Comparison of ENCODE assay signal across 23 cellular contexts in genomic region chr3:49108346-49108745, GRCh38. TPM values are rescaled to one million over a fixed set of nuclear protein-coding genes. Genes with fewer than 3 reads are reported as not detected.
DNase-seq lines count a peak whose midpoint lies in the region; ATAC-seq, FAIRE-seq and TF ChIP-seq lines count a peak whose summit lies in the region.
"Had no signal": no experiment of that assay in that cellular context is flagged by ENCODE, and none has a peak within 500 bp of the region (broad histone marks: within the 10 kb centered on the region; RNA-seq: fewer than 3 reads in every experiment).

No MANE protein-coding gene starts in this region.

- H3K27me3 ChIP-seq in HepG2 (ENCODE audit: control insufficient read depth in 1 of 2, insufficient read depth in 2 of 2, low read length in 2 of 2) (no peaks in the 10 kb centered on the region), right lobe of liver (no peaks in the 10 kb centered on the region), mucosa of stomach (ENCODE audit: control insufficient read depth, insufficient read depth, low read length) (no peaks in the 10 kb centered on the region), Caco-2 (replicated peaks; ENCODE audit: control insufficient read depth, insufficient read depth, low read length) (no peaks in the 10 kb centered on the region)
- H3K27me3 ChIP-seq: BLaER1 had no signal

- intact Hi-C loops in HepG2 (cut with micrococcal nuclease; ENCODE audit: unreplicated experiment) (no loop called here), right lobe of liver (cut with DNase I) (no loop called here), Caco-2 (cut with micrococcal nuclease; ENCODE audit: unreplicated experiment) (no loop called here)

- H3K4me3 ChIP-seq in HepG2 (replicated peaks in 1 of 3; ENCODE audit: insufficient read depth in 1 of 3, low read depth in 2 of 3, low read length in 3 of 3) (no peak overlapping the region), right lobe of liver (no peak overlapping the region), mucosa of stomach (ENCODE audit: low read length) (no peak overlapping the region), Caco-2 (ENCODE audit: low read depth, low read length) (no peak overlapping the region)
- H3K4me3 ChIP-seq: BLaER1 had no signal

- FAIRE-seq in HepG2 (lab: Jason Lieb, UNC): no peak
- FAIRE-seq: A204.1, D721Med, GM12891, GM18507, H1 had no signal

- no peak for TF ChIP-seq RAD21 in HepG2 (CRISPR knock-in tag; IDR thresholded peaks at IDR 0.05)

- DNase-seq in HepG2 (ENCODE audit: low spot score) (no peak), right lobe of liver (no peak), Caco-2 (no peak), GOT3 (lab: John Stamatoyannopoulos, UW) (no peak)
- DNase-seq in stimulated activated naive B cell treated with anti-CD40 and anti-IgM and Interleukin-4, amounts not matched to agents 10 μg/mL and 1 μg/mL and 100 μg/mL, for 72 hours: no peak
- DNase-seq: CD4-positive, CD25-positive, alpha-beta regulatory T cell; CD8-positive, alpha-beta T cell; DMS 273 treated with DMSO at 0.1 percent for 48 hours; DMS79; EL; GDM1; H7; HCEC 1CT had no signal

- H3K9ac ChIP-seq in HepG2 (ENCODE audit: insufficient read depth, low read depth, low read length): no peak overlapping the region
- H3K9ac ChIP-seq in mucosa of stomach (ENCODE audit: low read length): peak overlapping the region; percentile 4
- H3K9ac ChIP-seq: BLaER1 had no signal

- no peak overlapping the region for H2AFZ ChIP-seq in HepG2 (ENCODE audit: low read length)

- POLR2A ChIA-PET in HepG2 (lab: Yijun Ruan, JAX) (interaction anchor here (5.7 to 10.0 kb wide), 2 partner anchors 12 to 14 kb away, joined by 32 to 91 read pairs; partner anchors contain the start of genes QRICH1 and USP19), Caco-2 (lab: Charles Lee) (interaction anchor here (0.6 kb wide), 1 partner anchor 36 kb away, joined by 4 read pairs; no protein-coding TSS in a partner anchor)

- no peak overlapping the region for H3K4me3 Mint-ChIP-seq in stimulated activated naive B cell treated with anti-CD40 and anti-IgM and Interleukin-4, amounts not matched to agents 10 μg/mL and 1 μg/mL and 100 μg/mL, for 72 hours
- H3K4me3 Mint-ChIP-seq in Caco-2 (ENCODE audit: unreplicated experiment): no peak overlapping the region
- H3K4me3 Mint-ChIP-seq: B cell; CD8-positive, alpha-beta T cell had no signal

- TF ChIP-seq EP300 in HepG2 (IDR thresholded peaks at IDR 0.05; ENCODE audit: low read depth in 2 of 2, low read length in 2 of 2) (no peak), HepG2 (CRISPR knock-in tag; IDR thresholded peaks at IDR 0.05; ENCODE audit: borderline replicate concordance) (no peak)

- H3K36me3 Mint-ChIP-seq in stimulated activated naive B cell treated with anti-CD40 and anti-IgM and Interleukin-4, amounts not matched to agents 10 μg/mL and 1 μg/mL and 100 μg/mL, for 72 hours: peaks cover 35 to 46% of the 10 kb centered on the region in 2 donors
- H3K36me3 Mint-ChIP-seq in Caco-2 (ENCODE audit: insufficient read depth, unreplicated experiment): peaks cover 41% of the 10 kb centered on the region

- H3K27ac ChIP-seq in HepG2 (ENCODE audit: extremely low read length, insufficient read depth, low read length) (no peak overlapping the region), right lobe of liver (no peak overlapping the region)
- H3K27ac ChIP-seq: 22Rv1, BLaER1, C4-2B had no signal

- H3K79me2 ChIP-seq in HepG2 (ENCODE audit: insufficient read depth, low read length): peaks cover 13% of the 10 kb centered on the region

- TF ChIP-seq POLR2A in HepG2 (IDR thresholded peaks at IDR 0.05; ENCODE audit: insufficient read depth in 1 of 2, low read depth in 2 of 2, low read length in 2 of 2): no peak
- TF ChIP-seq POLR2A in right lobe of liver (IDR thresholded peaks at IDR 0.05): no peak

- peaks cover 17% of the 10 kb centered on the region for H3K4me1 ChIP-seq in HepG2 (ENCODE audit: insufficient read depth, low read length)
- peaks cover 0 to 14% (median 0%) of the 10 kb centered on the region in 4 donors for H3K4me1 ChIP-seq in right lobe of liver
- peaks cover 12% of the 10 kb centered on the region for H3K4me1 ChIP-seq in mucosa of stomach (ENCODE audit: control insufficient read depth, insufficient read depth, low read length)
- no peaks in the 10 kb centered on the region; the same call in 1 of the 2 replicates for H3K4me1 ChIP-seq in Caco-2

- WGBS in HepG2 (ENCODE audit: low lambda C conversion rate): 89% methylated on average over 10 of the region's 14 CpGs
- WGBS in right lobe of liver (ENCODE audit: insufficient coverage, low coverage, low lambda C conversion rate, missing lambda C conversion rate): no CpG with 5 or more reads among the region's 14 CpGs

- ATAC-seq in HepG2 (no peak), right lobe of liver (no peak)
- ATAC-seq in stimulated activated naive B cell treated with anti-CD40 and anti-IgM and Interleukin-4, amounts not matched to agents 10 μg/mL and 1 μg/mL and 100 μg/mL, for 72 hours (replicated peaks): no peak
- ATAC-seq: CD8-positive, alpha-beta T cell had no signal

- TF ChIP-seq CTCF in HepG2 (CRISPR knock-in tag; IDR thresholded peaks at IDR 0.05): no peak
- TF ChIP-seq CTCF in right lobe of liver (IDR thresholded peaks at IDR 0.05): no peak
- no peak for TF ChIP-seq CTCF in Caco-2 (IDR thresholded peaks at IDR 0.05; ENCODE audit: insufficient read depth in 1 of 2, low read depth in 1 of 2, low read length in 1 of 2, severe bottlenecking in 1 of 2, unreplicated experiment in 1 of 2)

- H3K4me2 ChIP-seq in HepG2 (ENCODE audit: low read depth, low read length): no peak overlapping the region
- H3K4me2 ChIP-seq: BLaER1 had no signal

- in situ Hi-C loops in HepG2 (cut with HindIII; ENCODE audit: extremely low pct_ligation_motif_present, low pct_unique_long_range_greater_than_20kb): no loop called here

- H3K4me1 Mint-ChIP-seq in stimulated activated naive B cell treated with anti-CD40 and anti-IgM and Interleukin-4, amounts not matched to agents 10 μg/mL and 1 μg/mL and 100 μg/mL, for 72 hours: peaks cover 17 to 20% of the 10 kb centered on the region in 2 donors
- H3K4me1 Mint-ChIP-seq in Caco-2 (ENCODE audit: low read depth, unreplicated experiment): peaks cover 7% of the 10 kb centered on the region

- H4K20me1 ChIP-seq in HepG2 (ENCODE audit: insufficient read depth, low read length): no peaks in the 10 kb centered on the region
- H4K20me1 ChIP-seq: BLaER1 had no signal

- CTCF ChIA-PET in HepG2 (lab: Yijun Ruan, JAX; ENCODE audit: low intra/inter-chr PET ratio, low total read pairs) (no interaction called here), Caco-2 (lab: Charles Lee) (no interaction called here)

- H3K36me3 ChIP-seq in HepG2 (replicated peaks in 1 of 2; ENCODE audit: control insufficient read depth in 1 of 2, insufficient read depth in 2 of 2, low read length in 2 of 2): peaks cover 23 to 46% of the 10 kb centered on the region in 2 experiments
- peaks cover 0 to 60% (median 27%) of the 10 kb centered on the region in 4 donors for H3K36me3 ChIP-seq in right lobe of liver
- peaks cover 32% of the 10 kb centered on the region for H3K36me3 ChIP-seq in mucosa of stomach (ENCODE audit: control insufficient read depth, insufficient read depth, low read length)
- peaks cover 4% of the 10 kb centered on the region for H3K36me3 ChIP-seq in Caco-2 (ENCODE audit: control insufficient read depth, insufficient read depth, low read length)

- H3K27me3 Mint-ChIP-seq in stimulated activated naive B cell treated with anti-CD40 and anti-IgM and Interleukin-4, amounts not matched to agents 10 μg/mL and 1 μg/mL and 100 μg/mL, for 72 hours: no peaks in the 10 kb centered on the region
- no peaks in the 10 kb centered on the region for H3K27me3 Mint-ChIP-seq in Caco-2 (ENCODE audit: insufficient read depth, unreplicated experiment)
- H3K27me3 Mint-ChIP-seq: B cell; CD4-positive, CD25-positive, alpha-beta regulatory T cell had no signal

- H3K9me3 Mint-ChIP-seq in stimulated activated naive B cell treated with anti-CD40 and anti-IgM and Interleukin-4, amounts not matched to agents 10 μg/mL and 1 μg/mL and 100 μg/mL, for 72 hours: no peaks in the 10 kb centered on the region
- no peaks in the 10 kb centered on the region for H3K9me3 Mint-ChIP-seq in Caco-2 (ENCODE audit: unreplicated experiment)
- H3K9me3 Mint-ChIP-seq: CD4-positive, CD25-positive, alpha-beta regulatory T cell; CD8-positive, alpha-beta T cell had no signal

- H3K27ac Mint-ChIP-seq in stimulated activated naive B cell treated with anti-CD40 and anti-IgM and Interleukin-4, amounts not matched to agents 10 μg/mL and 1 μg/mL and 100 μg/mL, for 72 hours: peak overlapping the region; percentile 51
- no peak overlapping the region for H3K27ac Mint-ChIP-seq in Caco-2 (ENCODE audit: unreplicated experiment)
- H3K27ac Mint-ChIP-seq: B cell; CD4-positive, CD25-positive, alpha-beta regulatory T cell; CD8-positive, alpha-beta T cell had no signal

- BruUV-seq in HepG2 (replicated peaks; lab: Mats Ljungman, UMichigan) (no TSS peak), Caco-2 (replicated peaks; lab: Mats Ljungman, UMichigan) (no TSS peak)

- H3K9me3 ChIP-seq in HepG2 (ENCODE audit: low read length) (no peaks in the 10 kb centered on the region), right lobe of liver (no peaks in the 10 kb centered on the region), mucosa of stomach (ENCODE audit: control insufficient read depth, low read length) (no peaks in the 10 kb centered on the region), Caco-2 (no peaks in the 10 kb centered on the region)
- H3K9me3 ChIP-seq: BLaER1 had no signal

RNA-seq across cellular contexts. Expression of gene QARS1, which starts 3.8 kb away (rescaled TPM):
- total RNA-seq in HepG2 (2016; rRNA removed; fragmentation: Illumina TruSeq; extraction: Trizol): 307 and 408 TPM in 2 replicates
- 108 and 142 TPM in 2 replicates for total RNA-seq in HepG2 (2016; cell fraction: cytosol; rRNA removed; fragmentation: Illumina TruSeq; extraction: Trizol; ENCODE audit: low read depth)
- 307 and 376 TPM in 2 replicates for total RNA-seq in HepG2 (2016; cell fraction: insoluble cytoplasmic fraction; rRNA removed; fragmentation: Illumina TruSeq; extraction: Trizol)
- total RNA-seq in HepG2 (2016; cell fraction: membrane; rRNA removed; fragmentation: Illumina TruSeq; extraction: Trizol): 314 and 352 TPM in 2 replicates
- 221 and 253 TPM in 2 replicates for total RNA-seq in HepG2 (2016; cell fraction: nucleus; rRNA removed; fragmentation: Illumina TruSeq; extraction: Trizol)
- polyA plus RNA-seq in HepG2 (2011; rRNA removed): 327 and 419 TPM in 2 replicates
- 412 and 463 TPM in 2 replicates for polyA plus RNA-seq in HepG2 (2011; cell fraction: cytosol; rRNA removed)
- 959 and 1,022 TPM in 2 replicates for polyA plus RNA-seq in HepG2 (2011; cell fraction: nucleus; rRNA removed)
- polyA plus RNA-seq in HepG2 (2012): 332 and 451 TPM in 2 replicates
- 127 and 157 TPM in 2 replicates for polyA plus RNA-seq in HepG2 (2016; cell fraction: cytosol; fragmentation: Illumina TruSeq; extraction: Trizol; ENCODE audit: low read depth)
- 340 and 376 TPM in 2 replicates for polyA plus RNA-seq in HepG2 (2016; cell fraction: insoluble cytoplasmic fraction; fragmentation: Illumina TruSeq; extraction: Trizol; ENCODE audit: low read depth)
- polyA plus RNA-seq in HepG2 (2016; cell fraction: membrane; fragmentation: Illumina TruSeq; extraction: Trizol; ENCODE audit: low read depth): 292 and 350 TPM in 2 replicates
- 430 and 462 TPM in 2 replicates for polyA plus RNA-seq in HepG2 (2016; cell fraction: nucleus; fragmentation: Illumina TruSeq; extraction: Trizol; ENCODE audit: insufficient read depth, low read depth)
- polyA minus RNA-seq in HepG2 (2011; rRNA and poly(A)+ RNA removed; ENCODE audit: low replicate concordance): 258 and 464 TPM in 2 replicates
- polyA minus RNA-seq in HepG2 (2011; cell fraction: cytosol; rRNA and poly(A)+ RNA removed): 175 and 228 TPM in 2 replicates
- 194 and 201 TPM in 2 replicates for polyA minus RNA-seq in HepG2 (2011; cell fraction: nucleus; rRNA and poly(A)+ RNA removed)
- total RNA-seq in right lobe of liver: 100 to 1,000 TPM in 2 of 6 experiments, 10 to 100 TPM in 4; 81.5 to 148 (median 93.5) TPM
- total RNA-seq in Caco-2 (2022): 361 and 386 TPM in 2 replicates

RNA-seq across cellular contexts. Expression of gene USP19, which starts 12.3 kb away (rescaled TPM):
- total RNA-seq in HepG2 (2016; rRNA removed; fragmentation: Illumina TruSeq; extraction: Trizol): 31.7 and 33.8 TPM in 2 replicates
- total RNA-seq in HepG2 (2016; cell fraction: cytosol; rRNA removed; fragmentation: Illumina TruSeq; extraction: Trizol; ENCODE audit: low read depth): 3.2 and 3.3 TPM in 2 replicates
- total RNA-seq in HepG2 (2016; cell fraction: insoluble cytoplasmic fraction; rRNA removed; fragmentation: Illumina TruSeq; extraction: Trizol): 28.9 and 29.8 TPM in 2 replicates
- 7.3 and 7.8 TPM in 2 replicates for total RNA-seq in HepG2 (2016; cell fraction: membrane; rRNA removed; fragmentation: Illumina TruSeq; extraction: Trizol)
- total RNA-seq in HepG2 (2016; cell fraction: nucleus; rRNA removed; fragmentation: Illumina TruSeq; extraction: Trizol): 30.6 and 33.3 TPM in 2 replicates
- polyA plus RNA-seq in HepG2 (2011; rRNA removed): 28.3 and 36.6 TPM in 2 replicates
- 20.1 and 31.8 TPM in 2 replicates for polyA plus RNA-seq in HepG2 (2011; cell fraction: cytosol; rRNA removed)
- 90.2 and 110 TPM in 2 replicates for polyA plus RNA-seq in HepG2 (2011; cell fraction: nucleus; rRNA removed)
- polyA plus RNA-seq in HepG2 (2012): 21.9 and 23.6 TPM in 2 replicates
- polyA plus RNA-seq in HepG2 (2016; cell fraction: cytosol; fragmentation: Illumina TruSeq; extraction: Trizol; ENCODE audit: low read depth): 0.88 and 1.7 TPM in 2 replicates
- polyA plus RNA-seq in HepG2 (2016; cell fraction: insoluble cytoplasmic fraction; fragmentation: Illumina TruSeq; extraction: Trizol; ENCODE audit: low read depth): 19.6 and 20.4 TPM in 2 replicates
- polyA plus RNA-seq in HepG2 (2016; cell fraction: membrane; fragmentation: Illumina TruSeq; extraction: Trizol; ENCODE audit: low read depth): 2.9 and 3.5 TPM in 2 replicates
- polyA plus RNA-seq in HepG2 (2016; cell fraction: nucleus; fragmentation: Illumina TruSeq; extraction: Trizol; ENCODE audit: insufficient read depth, low read depth): 46.8 and 50.9 TPM in 2 replicates
- polyA minus RNA-seq in HepG2 (2011; rRNA and poly(A)+ RNA removed; ENCODE audit: low replicate concordance): 183 and 184 TPM in 2 replicates
- 23.4 and 29.4 TPM in 2 replicates for polyA minus RNA-seq in HepG2 (2011; cell fraction: cytosol; rRNA and poly(A)+ RNA removed)
- 26.7 and 30.1 TPM in 2 replicates for polyA minus RNA-seq in HepG2 (2011; cell fraction: nucleus; rRNA and poly(A)+ RNA removed)
- 10 to 100 TPM; 28.0 to 39.0 (median 34.1) TPM for total RNA-seq in right lobe of liver
- total RNA-seq in Caco-2 (2022): 55.9 and 56.4 TPM in 2 replicates

RNA-seq across cellular contexts. Expression of gene QRICH1, which starts 14.5 kb away (rescaled TPM):
- total RNA-seq in HepG2 (2016; rRNA removed; fragmentation: Illumina TruSeq; extraction: Trizol): 35.5 and 52.6 TPM in 2 replicates
- total RNA-seq in HepG2 (2016; cell fraction: cytosol; rRNA removed; fragmentation: Illumina TruSeq; extraction: Trizol; ENCODE audit: low read depth): 266 and 294 TPM in 2 replicates
- total RNA-seq in HepG2 (2016; cell fraction: insoluble cytoplasmic fraction; rRNA removed; fragmentation: Illumina TruSeq; extraction: Trizol): 33.2 and 51.7 TPM in 2 replicates
- total RNA-seq in HepG2 (2016; cell fraction: membrane; rRNA removed; fragmentation: Illumina TruSeq; extraction: Trizol): 41.6 and 44.2 TPM in 2 replicates
- 41.5 and 47.9 TPM in 2 replicates for total RNA-seq in HepG2 (2016; cell fraction: nucleus; rRNA removed; fragmentation: Illumina TruSeq; extraction: Trizol)
- 97.3 and 102 TPM in 2 replicates for polyA plus RNA-seq in HepG2 (2011; rRNA removed)
- polyA plus RNA-seq in HepG2 (2011; cell fraction: cytosol; rRNA removed): 42.9 and 53.6 TPM in 2 replicates
- 255 and 263 TPM in 2 replicates for polyA plus RNA-seq in HepG2 (2011; cell fraction: nucleus; rRNA removed)
- polyA plus RNA-seq in HepG2 (2012): 28.8 and 36.3 TPM in 2 replicates
- 2.6 and 2.7 TPM in 2 replicates for polyA plus RNA-seq in HepG2 (2016; cell fraction: cytosol; fragmentation: Illumina TruSeq; extraction: Trizol; ENCODE audit: low read depth)
- 36.0 and 40.4 TPM in 2 replicates for polyA plus RNA-seq in HepG2 (2016; cell fraction: insoluble cytoplasmic fraction; fragmentation: Illumina TruSeq; extraction: Trizol; ENCODE audit: low read depth)
- polyA plus RNA-seq in HepG2 (2016; cell fraction: membrane; fragmentation: Illumina TruSeq; extraction: Trizol; ENCODE audit: low read depth): 7.9 and 8.4 TPM in 2 replicates
- polyA plus RNA-seq in HepG2 (2016; cell fraction: nucleus; fragmentation: Illumina TruSeq; extraction: Trizol; ENCODE audit: insufficient read depth, low read depth): 124 and 129 TPM in 2 replicates
- polyA minus RNA-seq in HepG2 (2011; rRNA and poly(A)+ RNA removed; ENCODE audit: low replicate concordance): 112 and 145 TPM in 2 replicates
- polyA minus RNA-seq in HepG2 (2011; cell fraction: cytosol; rRNA and poly(A)+ RNA removed): 63.6 and 68.3 TPM in 2 replicates
- 49.3 and 63.3 TPM in 2 replicates for polyA minus RNA-seq in HepG2 (2011; cell fraction: nucleus; rRNA and poly(A)+ RNA removed)
- total RNA-seq in right lobe of liver: 10 to 100 TPM; 21.9 to 35.7 (median 31.7) TPM
- 112 and 119 TPM in 2 replicates for total RNA-seq in Caco-2 (2022)

RNA-seq across cellular contexts. Expression of gene LAMB2, which starts 24.5 kb away (rescaled TPM):
- total RNA-seq in HepG2 (2016; rRNA removed; fragmentation: Illumina TruSeq; extraction: Trizol) (67.9 and 208 TPM in 2 replicates), right lobe of liver (100 to 1,000 TPM; 129 to 192 (median 163) TPM), Caco-2 (2022) (181 and 189 TPM in 2 replicates)
- total RNA-seq in HepG2 (2016; cell fraction: cytosol; rRNA removed; fragmentation: Illumina TruSeq; extraction: Trizol; ENCODE audit: low read depth): 13.5 and 15.2 TPM in 2 replicates
- 56.7 and 217 TPM in 2 replicates for total RNA-seq in HepG2 (2016; cell fraction: insoluble cytoplasmic fraction; rRNA removed; fragmentation: Illumina TruSeq; extraction: Trizol)
- total RNA-seq in HepG2 (2016; cell fraction: membrane; rRNA removed; fragmentation: Illumina TruSeq; extraction: Trizol): 16.6 and 17.9 TPM in 2 replicates
- total RNA-seq in HepG2 (2016; cell fraction: nucleus; rRNA removed; fragmentation: Illumina TruSeq; extraction: Trizol): 198 and 230 TPM in 2 replicates
- polyA plus RNA-seq in HepG2 (2011; rRNA removed): 443 and 619 TPM in 2 replicates
- 165 and 171 TPM in 2 replicates for polyA plus RNA-seq in HepG2 (2011; cell fraction: cytosol; rRNA removed)
- 2,056 and 2,231 TPM in 2 replicates for polyA plus RNA-seq in HepG2 (2011; cell fraction: nucleus; rRNA removed)
- 234 and 362 TPM in 2 replicates for polyA plus RNA-seq in HepG2 (2012)
- polyA plus RNA-seq in HepG2 (2016; cell fraction: cytosol; fragmentation: Illumina TruSeq; extraction: Trizol; ENCODE audit: low read depth): 7.4 and 10.4 TPM in 2 replicates
- polyA plus RNA-seq in HepG2 (2016; cell fraction: insoluble cytoplasmic fraction; fragmentation: Illumina TruSeq; extraction: Trizol; ENCODE audit: low read depth): 45.9 and 61.9 TPM in 2 replicates
- 9.9 and 13.5 TPM in 2 replicates for polyA plus RNA-seq in HepG2 (2016; cell fraction: membrane; fragmentation: Illumina TruSeq; extraction: Trizol; ENCODE audit: low read depth)
- polyA plus RNA-seq in HepG2 (2016; cell fraction: nucleus; fragmentation: Illumina TruSeq; extraction: Trizol; ENCODE audit: insufficient read depth, low read depth): 423 and 430 TPM in 2 replicates
- 13.3 and 724 TPM in 2 replicates for polyA minus RNA-seq in HepG2 (2011; rRNA and poly(A)+ RNA removed; ENCODE audit: low replicate concordance)
- 108 and 211 TPM in 2 replicates for polyA minus RNA-seq in HepG2 (2011; cell fraction: cytosol; rRNA and poly(A)+ RNA removed)
- polyA minus RNA-seq in HepG2 (2011; cell fraction: nucleus; rRNA and poly(A)+ RNA removed): 147 and 217 TPM in 2 replicates
- total RNA-seq: CD8-positive, alpha-beta T cell had no signal

RNA-seq across cellular contexts. Expression of gene CCDC71, which starts 57.8 kb away (rescaled TPM):
- total RNA-seq in HepG2 (2016; rRNA removed; fragmentation: Illumina TruSeq; extraction: Trizol) (13.3 and 14.3 TPM in 2 replicates), right lobe of liver (10 to 100 TPM in 2 of 6 experiments, 1 to 10 TPM in 4; 8.0 to 18.9 (median 8.6) TPM), Caco-2 (2022) (15.2 and 15.9 TPM in 2 replicates)
- 4.1 and 4.7 TPM in 2 replicates for total RNA-seq in HepG2 (2016; cell fraction: cytosol; rRNA removed; fragmentation: Illumina TruSeq; extraction: Trizol; ENCODE audit: low read depth)
- total RNA-seq in HepG2 (2016; cell fraction: insoluble cytoplasmic fraction; rRNA removed; fragmentation: Illumina TruSeq; extraction: Trizol): 12.6 and 13.9 TPM in 2 replicates
- total RNA-seq in HepG2 (2016; cell fraction: membrane; rRNA removed; fragmentation: Illumina TruSeq; extraction: Trizol): 10.5 and 10.7 TPM in 2 replicates
- 9.0 and 9.1 TPM in 2 replicates for total RNA-seq in HepG2 (2016; cell fraction: nucleus; rRNA removed; fragmentation: Illumina TruSeq; extraction: Trizol)
- polyA plus RNA-seq in HepG2 (2011; rRNA removed): 9.7 and 14.9 TPM in 2 replicates
- 11.8 and 15.0 TPM in 2 replicates for polyA plus RNA-seq in HepG2 (2011; cell fraction: cytosol; rRNA removed)
- polyA plus RNA-seq in HepG2 (2011; cell fraction: nucleus; rRNA removed): 12.1 and 12.2 TPM in 2 replicates
- polyA plus RNA-seq in HepG2 (2012): 6.4 and 7.7 TPM in 2 replicates
- 2.1 and 3.0 TPM in 2 replicates for polyA plus RNA-seq in HepG2 (2016; cell fraction: cytosol; fragmentation: Illumina TruSeq; extraction: Trizol; ENCODE audit: low read depth)
- 15.2 TPM in 2 replicates for polyA plus RNA-seq in HepG2 (2016; cell fraction: insoluble cytoplasmic fraction; fragmentation: Illumina TruSeq; extraction: Trizol; ENCODE audit: low read depth)
- 5.5 and 5.6 TPM in 2 replicates for polyA plus RNA-seq in HepG2 (2016; cell fraction: membrane; fragmentation: Illumina TruSeq; extraction: Trizol; ENCODE audit: low read depth)
- polyA plus RNA-seq in HepG2 (2016; cell fraction: nucleus; fragmentation: Illumina TruSeq; extraction: Trizol; ENCODE audit: insufficient read depth, low read depth): 9.9 and 12.2 TPM in 2 replicates
- polyA minus RNA-seq in HepG2 (2011; rRNA and poly(A)+ RNA removed; ENCODE audit: low replicate concordance): 56.3 and 64.8 TPM in 2 replicates
- 9.1 and 9.9 TPM in 2 replicates for polyA minus RNA-seq in HepG2 (2011; cell fraction: cytosol; rRNA and poly(A)+ RNA removed)
- 24.2 and 24.7 TPM in 2 replicates for polyA minus RNA-seq in HepG2 (2011; cell fraction: nucleus; rRNA and poly(A)+ RNA removed)
